Comparison of ENCODE assay signal across 1 cellular context in the genomic region with DNA sequence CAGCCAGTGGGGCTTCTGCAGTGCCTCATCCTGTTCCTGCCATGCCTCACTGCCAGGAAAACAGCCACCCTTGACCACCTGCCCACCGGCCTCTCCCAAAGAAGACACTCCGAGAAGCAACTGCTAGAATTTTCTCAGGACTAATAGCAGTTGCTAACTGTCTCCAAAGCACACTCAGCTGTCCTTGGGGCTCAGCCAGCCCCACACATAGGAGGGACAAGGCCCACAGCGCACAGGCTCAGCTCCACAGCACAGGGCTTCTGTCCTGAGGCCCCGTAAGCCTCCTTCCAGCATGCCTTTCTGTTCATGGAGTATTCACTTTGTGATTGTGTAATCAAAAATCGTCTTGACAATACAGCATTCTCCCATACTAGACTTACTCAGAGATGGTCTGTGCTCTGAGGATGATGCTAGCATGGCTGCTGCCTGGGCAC.
TF ChIP-seq lines count a peak whose summit lies in the region.

No MANE protein-coding gene starts in this region.

TF ChIP-seq in H1, 55 proteins besides CTCF, POLR2A, EP300 and RAD21:
- TF ChIP-seq SP2 (IDR thresholded peaks at IDR 0.05; ENCODE audit: low read length): no peak
